Comparison of ENCODE assay signal across 1 cellular context in the genomic region with DNA sequence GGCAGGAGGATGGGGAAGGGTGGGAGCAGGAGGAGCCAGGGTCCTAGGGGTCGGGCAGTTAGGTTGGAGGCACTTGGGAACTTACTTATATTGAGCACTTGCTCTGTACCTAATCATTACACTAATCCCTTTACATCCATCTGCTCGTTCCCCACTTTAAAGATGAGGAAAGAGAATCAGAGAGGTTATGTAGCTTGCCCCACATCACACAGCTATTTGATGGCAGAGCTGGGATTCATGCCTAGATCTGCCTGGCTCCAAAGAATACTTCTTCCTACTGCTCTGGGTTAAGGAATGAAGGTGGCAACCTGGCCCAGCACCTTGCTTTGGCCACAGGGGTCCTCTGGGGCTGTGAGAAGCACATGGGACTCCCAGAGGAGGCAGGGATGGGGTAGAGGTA.
TF ChIP-seq lines count a peak whose summit lies in the region.

No MANE protein-coding gene starts in this region.

TF ChIP-seq in A549, 52 proteins besides CTCF, POLR2A, EP300 and RAD21:
- TF ChIP-seq ZFP36 (IDR thresholded peaks at IDR 0.05; ENCODE audit: borderline replicate concordance, partially characterized antibody) = peak; percentile 58
- no peak for TF ChIP-seq GATA3 (IDR thresholded peaks at IDR 0.05; ENCODE audit: borderline replicate concordance)
